In the genomic region with DNA sequence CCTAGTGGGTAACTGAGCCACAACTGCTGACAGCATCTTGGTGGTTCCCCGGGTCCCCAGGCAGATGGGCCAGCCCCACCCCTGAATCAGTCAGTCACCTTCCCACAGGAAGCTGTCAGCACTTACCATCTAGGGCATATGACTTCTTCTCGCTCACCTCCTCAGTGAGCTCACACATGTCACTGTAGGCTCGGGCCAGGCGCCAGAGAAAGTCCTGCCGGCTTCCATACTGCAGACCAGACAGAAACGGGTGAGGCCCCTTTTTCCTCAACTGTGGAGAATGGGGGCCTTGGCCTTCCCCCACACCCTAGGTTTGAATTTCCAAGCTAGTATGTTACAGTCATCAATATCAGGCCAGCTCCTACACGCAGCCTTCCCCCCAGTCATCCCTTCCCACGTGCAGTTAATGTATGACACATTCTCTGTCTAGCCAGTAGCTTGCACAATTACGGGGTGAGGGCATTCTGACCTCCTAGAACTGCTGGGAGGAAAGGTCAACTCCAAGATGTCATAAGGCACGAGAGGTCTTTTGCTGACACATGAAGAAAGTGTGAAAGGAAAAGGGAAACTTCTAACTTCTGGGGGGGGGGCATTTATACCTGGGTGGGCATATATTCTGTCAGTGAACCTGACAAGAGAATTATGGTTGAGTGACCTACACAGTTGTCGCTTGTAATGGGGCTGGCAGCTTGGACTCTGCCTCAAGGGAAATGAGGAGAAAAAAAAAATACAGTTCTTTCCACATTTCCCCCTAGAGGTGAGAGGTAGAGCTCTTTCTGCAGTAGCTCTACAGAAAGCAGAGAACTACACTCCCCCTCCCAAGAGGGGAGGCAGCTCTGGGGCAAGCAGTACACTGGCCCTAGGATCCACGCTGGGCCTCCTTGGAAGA, we compare ENCODE assay signal across 8 cellular contexts. TPM values are rescaled to one million over a fixed set of nuclear protein-coding genes. Genes with fewer than 3 reads are reported as not detected.
DNase-seq lines count a peak whose midpoint lies in the region; ATAC-seq, FAIRE-seq and TF ChIP-seq lines count a peak whose summit lies in the region.

No MANE protein-coding gene starts in this region.

- WGBS in GM12878 (ENCODE audit: insufficient coverage, insufficient replicate concordance, low lambda C conversion rate, missing lambda C conversion rate): 64% methylated on average over 12 of the region's 12 CpGs

- no peaks in the 10 kb centered on the region for H4K20me1 ChIP-seq in GM12878 (ENCODE audit: control insufficient read depth, insufficient read depth)

- peak; percentile 17 for TF ChIP-seq CTCF in GM12873 (IDR thresholded peaks at IDR 0.05; ENCODE audit: insufficient read depth, low read depth, low read length, missing control alignments)
- no peak for TF ChIP-seq CTCF in RWPE2 (IDR thresholded peaks at IDR 0.05; ENCODE audit: poor library complexity, severe bottlenecking)
- no peak for TF ChIP-seq CTCF in GM12878 (IDR thresholded peaks at IDR 0.05 in 2 of 3, conservative IDR thresholded peaks at IDR 0.05 in 1 of 3; ENCODE audit: control insufficient read depth in 2 of 3, extremely low read depth in 1 of 3, insufficient read depth in 1 of 3, low read depth in 3 of 3, low read length in 3 of 3)
- TF ChIP-seq CTCF in omental fat pad (IDR thresholded peaks at IDR 0.05): no peak

- no peak overlapping the region for H3K4me3 ChIP-seq in RWPE2 (ENCODE audit: severe bottlenecking)
- H3K4me3 ChIP-seq in GM12878: no peak overlapping the region

- BruUV-seq in GM12878 (replicated peaks; lab: Mats Ljungman, UMichigan): no TSS peak

- RAD21 ChIA-PET in GM12878 (lab: Charles Lee; ENCODE audit: unreplicated experiment): interaction anchor here (0.5 to 2.1 kb wide), 10 partner anchors 13 to 756 kb away, joined by 3 to 11 read pairs (median 5); partner anchors contain the start of genes RAD51 and RPUSD2

- in situ Hi-C loops in GM12878 (cut with MboI): no loop called here

- H3K36me3 ChIP-seq in RWPE2 (ENCODE audit: low read depth) (peaks cover 81% of the 10 kb centered on the region), GM12878 (ENCODE audit: control insufficient read depth in 2 of 2, insufficient read depth in 2 of 2, low read length in 1 of 2) (peaks cover 14 to 22% of the 10 kb centered on the region in 2 experiments)

- intact Hi-C loops in GM12878 (cut with micrococcal nuclease; ENCODE audit: unreplicated experiment): no loop called here

- H3K9me3 ChIP-seq in RWPE2 (ENCODE audit: severe bottlenecking): no peaks in the 10 kb centered on the region
- H3K9me3 ChIP-seq in GM12878 (replicated peaks; ENCODE audit: control insufficient read depth, insufficient read depth, low read length): no peaks in the 10 kb centered on the region

- SMC1A ChIA-PET in GM12878 (lab: Charles Lee; ENCODE audit: uncharacterized antibody, unreplicated experiment): interaction anchor here (0.6 to 2.1 kb wide), 4 partner anchors 9 to 50 kb away, joined by 3 to 8 read pairs (median 3); no protein-coding TSS in a partner anchor

- no peak for TF ChIP-seq POLR2A in GM12878 (IDR thresholded peaks at IDR 0.05; ENCODE audit: low read depth, low read length)

- no peaks in the 10 kb centered on the region for H3K27me3 ChIP-seq in RWPE2 (ENCODE audit: insufficient read depth, poor library complexity, severe bottlenecking)
- no peaks in the 10 kb centered on the region for H3K27me3 ChIP-seq in GM12878 (replicated peaks in 1 of 2; ENCODE audit: control insufficient read depth in 2 of 2, insufficient read depth in 2 of 2, low read length in 1 of 2)

- peak; percentile 81 for ATAC-seq in RWPE2 (ENCODE audit: low read depth)
- peak; percentile 67 for ATAC-seq in GM12878
- ATAC-seq in omental fat pad (ENCODE audit: low FRiP score): peak; percentile 59
- ATAC-seq in HG03039 (IDR thresholded peaks at IDR 0.05; ENCODE audit: unreplicated experiment): no peak

- no peak for TF ChIP-seq EP300 in GM12878 (IDR thresholded peaks at IDR 0.05; ENCODE audit: borderline replicate concordance in 1 of 2, control insufficient read depth in 1 of 2, low read depth in 2 of 2, low read length in 2 of 2)

- DNase-seq in RWPE2 (ENCODE audit: low spot score): peak; percentile 82
- DNase-seq in GM12878 (ENCODE audit: low read depth, low spot score): no peak
- DNase-seq in omental fat pad (ENCODE audit: low spot score): no peak
- no peak for DNase-seq in NCI-H510A (lab: John Stamatoyannopoulos, UW)
- DNase-seq in D341Med (ENCODE audit: low spot score): no peak
- DNase-seq in iPS-NIHi11 (ENCODE audit: low spot score): no peak

- CTCF ChIA-PET in GM12878 (lab: Yijun Ruan, JAX): interaction anchor here (0.6 to 3.3 kb wide), 12 partner anchors 10 to 150 kb away, joined by 3 to 18 read pairs (median 4); partner anchors contain the start of genes GCHFR and VPS18

- TF ChIP-seq RAD21 in GM12878 (IDR thresholded peaks at IDR 0.05; ENCODE audit: insufficient read depth, low read depth, low read length): no peak

- peak overlapping the region; percentile 68 for H3K27ac ChIP-seq in RWPE2 (ENCODE audit: poor library complexity, severe bottlenecking)
- no peak overlapping the region for H3K27ac ChIP-seq in GM12878 (ENCODE audit: control insufficient read depth, insufficient read depth)

- H3K4me1 ChIP-seq in RWPE2 (ENCODE audit: insufficient read depth, poor library complexity, severe bottlenecking) (peaks cover 10% of the 10 kb centered on the region), GM12878 (ENCODE audit: control insufficient read depth, insufficient read depth, low read length) (peaks cover 9% of the 10 kb centered on the region)

- H3K9ac ChIP-seq in GM12878 (ENCODE audit: control insufficient read depth, insufficient read depth, low read length): no peak overlapping the region; the same call in 1 of the 2 replicates

- FAIRE-seq in GM12878 (lab: Jason Lieb, UNC): no peak

- no peak overlapping the region for H2AFZ ChIP-seq in GM12878 (ENCODE audit: control insufficient read depth, low read depth, low read length)

- POLR2A ChIA-PET in GM12878 (lab: Charles Lee): interaction anchor here (0.7 to 1.3 kb wide), 4 partner anchors 9 to 59 kb away, joined by 3 to 7 read pairs (median 4); no protein-coding TSS in a partner anchor

- H3K79me2 ChIP-seq in GM12878 (ENCODE audit: control insufficient read depth, insufficient read depth, low read length): no peaks in the 10 kb centered on the region; the same call in 1 of the 2 replicates

- H3K4me2 ChIP-seq in GM12878 (ENCODE audit: control insufficient read depth, insufficient read depth): no peak overlapping the region

RNA-seq across cellular contexts. Expression of gene RMDN3, which starts 10.9 kb away (rescaled TPM):
- total RNA-seq in GM12878 (2013; cell fraction: nucleolus; rRNA removed): 27.3 and 27.4 TPM in 2 replicates
- total RNA-seq in GM12878 (2014; rRNA removed) (15.4 and 20.0 TPM in 2 replicates), GM12878 (2014; rRNA removed; fragmentation: Illumina TruSeq; extraction: Trizol) (16.3 and 16.9 TPM in 2 replicates), GM12878 (2021) (27.6 and 28.3 TPM in 2 replicates), omental fat pad (10 to 100 TPM; 32.8 to 50.8 (median 43.7) TPM)
- polyA plus RNA-seq in GM12878 (2011; ENCODE audit: low read depth): 10.9 TPM
- polyA plus RNA-seq in GM12878 (2011; rRNA removed) (19.4 and 19.9 TPM in 2 replicates), GM12878 (2014; fragmentation: Illumina TruSeq; extraction: Trizol) (19.3 and 20.5 TPM in 2 replicates), GM12878 (2014; fragmentation: Nextera tagmentation; extraction: Ambion mirVana) (10 to 100 TPM in 1 of 2 experiments, 1 to 10 TPM in 1; 5.7 to 10.2 TPM), GM12878 (2014; rRNA removed) (21.3 and 23.1 TPM in 2 replicates), GM12878 (2016; fragmentation: Nextera tagmentation; extraction: Ambion mirVana) (10 to 100 TPM; 38.3 to 44.4 TPM)
- polyA plus RNA-seq in GM12878 (2011; cell fraction: cytosol; rRNA removed): 19.9 and 20.6 TPM in 2 replicates
- 24.7 and 30.0 TPM in 2 replicates for polyA plus RNA-seq in GM12878 (2011; cell fraction: nucleus; rRNA removed)
- 17.3 and 20.8 TPM in 2 replicates for polyA plus RNA-seq in GM12878 (2012)
- 11.1 and 14.7 TPM in 2 replicates for polyA minus RNA-seq in GM12878 (2011; rRNA and poly(A)+ RNA removed)
- polyA minus RNA-seq in GM12878 (2011; cell fraction: cytosol; rRNA and poly(A)+ RNA removed): 7.4 and 8.2 TPM in 2 replicates
- 7.4 and 11.3 TPM in 2 replicates for polyA minus RNA-seq in GM12878 (2011; cell fraction: nucleus; rRNA and poly(A)+ RNA removed)

RNA-seq across cellular contexts. Expression of gene GCHFR, which starts 19.7 kb away (rescaled TPM):
- 8.3 and 9.9 TPM in 2 replicates for total RNA-seq in GM12878 (2013; cell fraction: nucleolus; rRNA removed)
- 67.0 and 69.5 TPM in 2 replicates for total RNA-seq in GM12878 (2014; rRNA removed)
- total RNA-seq in GM12878 (2014; rRNA removed; fragmentation: Illumina TruSeq; extraction: Trizol): 22.9 and 23.9 TPM in 2 replicates
- 43.9 and 45.3 TPM in 2 replicates for total RNA-seq in GM12878 (2021)
- 10.2 TPM for polyA plus RNA-seq in GM12878 (2011; ENCODE audit: low read depth)
- polyA plus RNA-seq in GM12878 (2011; rRNA removed): 7.1 and 14.8 TPM in 2 replicates
- 37.5 and 44.6 TPM in 2 replicates for polyA plus RNA-seq in GM12878 (2011; cell fraction: cytosol; rRNA removed)
- 16.1 and 23.2 TPM in 2 replicates for polyA plus RNA-seq in GM12878 (2011; cell fraction: nucleus; rRNA removed)
- 34.4 and 37.9 TPM in 2 replicates for polyA plus RNA-seq in GM12878 (2012)
- 3.3 and 16.9 TPM in 2 replicates for polyA plus RNA-seq in GM12878 (2014; fragmentation: Illumina TruSeq; extraction: Trizol)
- polyA plus RNA-seq in GM12878 (2014; fragmentation: Nextera tagmentation; extraction: Ambion mirVana): 10 to 100 TPM; 10.5 to 25.4 TPM
- 88.2 and 94.0 TPM in 2 replicates for polyA plus RNA-seq in GM12878 (2014; rRNA removed)
- 10 to 100 TPM; 68.0 to 77.3 TPM for polyA plus RNA-seq in GM12878 (2016; fragmentation: Nextera tagmentation; extraction: Ambion mirVana)
- 4.8 and 9.0 TPM in 2 replicates for polyA minus RNA-seq in GM12878 (2011; rRNA and poly(A)+ RNA removed)
- 6.5 and 11.1 TPM in 2 replicates for polyA minus RNA-seq in GM12878 (2011; cell fraction: cytosol; rRNA and poly(A)+ RNA removed)
- polyA minus RNA-seq in GM12878 (2011; cell fraction: nucleus; rRNA and poly(A)+ RNA removed): 6.6 and 7.7 TPM in 2 replicates
- total RNA-seq in omental fat pad: 100 to 1,000 TPM in 2 of 4 donors, 10 to 100 TPM in 2; 42.5 to 129 (median 97.1) TPM

RNA-seq across cellular contexts. Expression of gene C15orf62, which starts 25.6 kb away (rescaled TPM):
- 0.96 and 1.4 TPM in 2 replicates for total RNA-seq in GM12878 (2013; cell fraction: nucleolus; rRNA removed)
- total RNA-seq in GM12878 (2014; rRNA removed) (0.44 and 0.68 TPM in 2 replicates), GM12878 (2014; rRNA removed; fragmentation: Illumina TruSeq; extraction: Trizol) (0.37 and 0.54 TPM in 2 replicates), GM12878 (2021) (0.24 and 0.56 TPM in 2 replicates), omental fat pad (1 to 10 TPM in 1 of 4 donors, under 1 TPM in 2, not detected in 1; 0.19 to 1.3 (median 0.50) TPM)
- 0.76 TPM for polyA plus RNA-seq in GM12878 (2011; ENCODE audit: low read depth)
- polyA plus RNA-seq in GM12878 (2011; rRNA removed) (0.07 and 0.11 TPM in 2 replicates), GM12878 (2014; fragmentation: Illumina TruSeq; extraction: Trizol) (0.25 TPM in 1 of 2 replicates, not detected in the other), GM12878 (2014; fragmentation: Nextera tagmentation; extraction: Ambion mirVana) (under 1 TPM in 1 of 2 experiments, not detected in 1; 0.06 TPM), GM12878 (2014; rRNA removed) (0.18 and 0.28 TPM in 2 replicates), GM12878 (2016; fragmentation: Nextera tagmentation; extraction: Ambion mirVana) (under 1 TPM; 0.40 to 0.50 TPM)
- 0.04 and 0.12 TPM in 2 replicates for polyA plus RNA-seq in GM12878 (2011; cell fraction: cytosol; rRNA removed)
- polyA plus RNA-seq in GM12878 (2011; cell fraction: nucleus; rRNA removed): 0.35 and 0.51 TPM in 2 replicates
- 1.00 and 1.4 TPM in 2 replicates for polyA plus RNA-seq in GM12878 (2012)
- 0.22 and 0.26 TPM in 2 replicates for polyA minus RNA-seq in GM12878 (2011; rRNA and poly(A)+ RNA removed)
- not detected in 2 replicates for polyA minus RNA-seq in GM12878 (2011; cell fraction: cytosol; rRNA and poly(A)+ RNA removed)
- polyA minus RNA-seq in GM12878 (2011; cell fraction: nucleus; rRNA and poly(A)+ RNA removed): 0.48 and 0.96 TPM in 2 replicates

RNA-seq across cellular contexts. Expression of gene RAD51, which starts 49.2 kb away (rescaled TPM):
- total RNA-seq in GM12878 (2013; cell fraction: nucleolus; rRNA removed): 9.2 and 10.9 TPM in 2 replicates
- total RNA-seq in GM12878 (2014; rRNA removed) (23.7 and 24.2 TPM in 2 replicates), GM12878 (2014; rRNA removed; fragmentation: Illumina TruSeq; extraction: Trizol) (18.7 and 19.2 TPM in 2 replicates), GM12878 (2021) (36.3 and 36.8 TPM in 2 replicates), omental fat pad (under 1 TPM in 2 of 4 donors, not detected in 2; 0.84 TPM)
- 9.8 TPM for polyA plus RNA-seq in GM12878 (2011; ENCODE audit: low read depth)
- polyA plus RNA-seq in GM12878 (2011; rRNA removed) (27.9 and 29.0 TPM in 2 replicates), GM12878 (2014; fragmentation: Illumina TruSeq; extraction: Trizol) (33.6 and 38.7 TPM in 2 replicates), GM12878 (2014; fragmentation: Nextera tagmentation; extraction: Ambion mirVana) (10 to 100 TPM; 13.1 to 23.6 TPM), GM12878 (2014; rRNA removed) (31.1 and 33.2 TPM in 2 replicates), GM12878 (2016; fragmentation: Nextera tagmentation; extraction: Ambion mirVana) (10 to 100 TPM; 53.9 to 55.0 TPM)
- polyA plus RNA-seq in GM12878 (2011; cell fraction: cytosol; rRNA removed): 28.7 and 32.6 TPM in 2 replicates
- polyA plus RNA-seq in GM12878 (2011; cell fraction: nucleus; rRNA removed): 23.6 and 28.1 TPM in 2 replicates
- 18.0 and 20.4 TPM in 2 replicates for polyA plus RNA-seq in GM12878 (2012)
- polyA minus RNA-seq in GM12878 (2011; rRNA and poly(A)+ RNA removed): 30.1 and 32.3 TPM in 2 replicates
- 8.5 and 8.6 TPM in 2 replicates for polyA minus RNA-seq in GM12878 (2011; cell fraction: cytosol; rRNA and poly(A)+ RNA removed)
- 10.8 and 13.7 TPM in 2 replicates for polyA minus RNA-seq in GM12878 (2011; cell fraction: nucleus; rRNA and poly(A)+ RNA removed)
